In the genomic region with DNA sequence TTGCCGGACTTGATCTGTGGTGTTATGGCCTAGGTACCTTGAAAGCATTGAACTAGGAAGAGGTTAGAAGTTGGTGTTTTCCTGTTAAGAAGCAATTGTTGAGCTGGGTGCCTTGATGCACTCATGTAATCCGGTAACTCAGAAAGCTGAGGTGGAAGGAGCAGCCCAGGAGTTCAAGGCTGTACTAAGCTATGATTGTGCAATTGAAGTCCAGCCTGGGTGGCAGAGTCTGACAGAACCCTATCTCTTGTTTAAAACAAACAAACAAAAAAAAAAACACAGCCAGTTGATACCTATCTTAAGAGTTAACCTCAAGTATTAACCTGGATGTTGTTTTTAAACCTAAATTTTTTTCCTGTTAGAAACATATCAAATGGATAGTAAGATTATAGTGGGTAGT, we compare ENCODE assay signal across 18 cellular contexts.
"Had no signal": no experiment of that assay in that cellular context is flagged by ENCODE, and none has a peak within 500 bp of the region (broad histone marks: within the 10 kb centered on the region; RNA-seq: fewer than 3 reads in every experiment).

No MANE protein-coding gene starts in this region.

- H3K9me3 ChIP-seq: ovary, transverse colon had no signal

- H3K4me3 Mint-ChIP-seq: brain; central memory CD8-positive, alpha-beta T cell; dendritic cell treated with granulocyte-macrophage colony-stimulating factor and Interleukin-4, amounts not matched to agents 40 ng/mL and 50 ng/mL, for 4 days; effector memory CD8-positive, alpha-beta T cell; immature natural killer cell; nephron progenitor cell; stimulated activated effector memory CD8-positive, alpha-beta T cell treated with anti-CD3 and anti-CD28 coated beads, Interleukin-12 subunit alpha, Interleukin-12 subunit beta, amount 100 ng/mL, for 72 hours; T-helper 1 cell treated with Interleukin-12 subunit alpha and Interleukin-12 subunit beta and Interleukin-4 antibody, amounts not matched to agents 30 μg/mL and 1 μg/mL, for 36 hours had no signal

- H3K36me3 ChIP-seq: ovary had no signal

- H3K27ac ChIP-seq: ovary, transverse colon had no signal

- H3K9me3 Mint-ChIP-seq: brain; central memory CD8-positive, alpha-beta T cell; dendritic cell treated with granulocyte-macrophage colony-stimulating factor and Interleukin-4, amounts not matched to agents 40 ng/mL and 50 ng/mL, for 4 days; effector memory CD8-positive, alpha-beta T cell; immature natural killer cell; nephron progenitor cell; stimulated activated effector memory CD8-positive, alpha-beta T cell treated with anti-CD3 and anti-CD28 coated beads, Interleukin-12 subunit alpha, Interleukin-12 subunit beta, amount 100 ng/mL, for 72 hours; T-helper 1 cell treated with Interleukin-12 subunit alpha and Interleukin-12 subunit beta and Interleukin-4 antibody, amounts not matched to agents 30 μg/mL and 1 μg/mL, for 36 hours had no signal

- H3K27ac Mint-ChIP-seq: dendritic cell treated with granulocyte-macrophage colony-stimulating factor and Interleukin-4, amounts not matched to agents 40 ng/mL and 50 ng/mL, for 4 days; nephron progenitor cell; stimulated activated effector memory CD8-positive, alpha-beta T cell treated with anti-CD3 and anti-CD28 coated beads, Interleukin-12 subunit alpha, Interleukin-12 subunit beta, amount 100 ng/mL, for 72 hours; T-helper 1 cell treated with Interleukin-12 subunit alpha and Interleukin-12 subunit beta and Interleukin-4 antibody, amounts not matched to agents 30 μg/mL and 1 μg/mL, for 36 hours had no signal

- ATAC-seq: effector memory CD8-positive, alpha-beta T cell; SK-N-SH treated with all-trans-retinoic acid at 6 μM for 48 hours; stimulated activated effector memory CD8-positive, alpha-beta T cell treated with anti-CD3 and anti-CD28 coated beads, Interleukin-12 subunit alpha, Interleukin-12 subunit beta, amount 100 ng/mL, for 72 hours had no signal

- DNase-seq: activated CD4-positive, alpha-beta T cell treated with anti-CD3 and anti-CD28 coated beads for 4 hours; activated gamma-delta T cell treated with Interleukin-2 at 50 U/mL for 16 hours; amniotic stem cell; effector memory CD8-positive, alpha-beta T cell; erythroblast; immature natural killer cell; mesenchymal stem cell; nephron progenitor cell; ovary; substantia nigra; transverse colon had no signal

- H3K4me3 ChIP-seq: ovary, smooth muscle cell, transverse colon had no signal

- H3K27me3 ChIP-seq: ovary, transverse colon had no signal

- H3K27me3 Mint-ChIP-seq: brain; central memory CD8-positive, alpha-beta T cell; dendritic cell treated with granulocyte-macrophage colony-stimulating factor and Interleukin-4, amounts not matched to agents 40 ng/mL and 50 ng/mL, for 4 days; effector memory CD8-positive, alpha-beta T cell had no signal
